Comparison of ENCODE assay signal across 3 cellular contexts in the genomic region with DNA sequence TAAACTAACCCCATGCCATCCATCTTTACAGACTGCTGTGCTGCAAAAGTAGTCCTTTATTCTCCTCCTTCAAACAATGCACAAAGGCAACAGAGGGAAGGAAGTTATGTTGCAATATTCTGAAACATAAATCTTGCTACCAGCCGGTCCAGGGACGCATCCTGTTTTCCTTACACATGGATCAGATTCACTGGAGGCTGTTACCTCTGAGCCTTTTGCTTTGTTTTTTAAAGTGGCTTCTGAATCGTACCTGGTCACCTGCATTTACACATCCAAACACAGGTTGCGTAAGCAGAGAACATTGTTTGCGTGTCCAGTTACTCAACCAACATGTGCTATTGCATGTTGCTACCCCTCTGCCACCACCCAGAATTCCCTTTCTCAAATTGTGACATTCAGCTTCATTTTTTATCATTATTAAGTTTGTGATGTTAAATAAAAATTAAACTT.
TF ChIP-seq lines count a peak whose summit lies in the region.

No MANE protein-coding gene starts in this region.

TF ChIP-seq in IMR-90, 13 proteins besides CTCF, POLR2A, EP300 and RAD21:
- TF ChIP-seq CEBPB (IDR thresholded peaks at IDR 0.05; ENCODE audit: low read depth, low read length) (peak; percentile 41; the same call in 1 of the 2 replicates), NFE2L2 (IDR thresholded peaks at IDR 0.05; ENCODE audit: low read depth, low read length) (no peak), FOS (IDR thresholded peaks at IDR 0.05; ENCODE audit: low read depth, low read length) (no peak)

TF ChIP-seq in WTC11, 78 proteins besides CTCF, POLR2A, EP300 and RAD21:
- TF ChIP-seq, protein P1, sequence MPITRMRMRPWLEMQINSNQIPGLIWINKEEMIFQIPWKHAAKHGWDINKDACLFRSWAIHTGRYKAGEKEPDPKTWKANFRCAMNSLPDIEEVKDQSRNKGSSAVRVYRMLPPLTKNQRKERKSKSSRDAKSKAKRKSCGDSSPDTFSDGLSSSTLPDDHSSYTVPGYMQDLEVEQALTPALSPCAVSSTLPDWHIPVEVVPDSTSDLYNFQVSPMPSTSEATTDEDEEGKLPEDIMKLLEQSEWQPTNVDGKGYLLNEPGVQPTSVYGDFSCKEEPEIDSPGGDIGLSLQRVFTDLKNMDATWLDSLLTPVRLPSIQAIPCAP (CRISPR knock-in tag; IDR thresholded peaks at IDR 0.05): no peak
- TF ChIP-seq GABPB1 (CRISPR knock-in tag; IDR thresholded peaks at IDR 0.05): peak; percentile 99
TF ChIP-seq in WTC11: peak in this region for 1.

TF ChIP-seq in HepG2, 621 proteins besides CTCF, POLR2A, EP300 and RAD21 (continues in another document):
- TF ChIP-seq ZNF558 (CRISPR knock-in tag; IDR thresholded peaks at IDR 0.05; ENCODE audit: borderline replicate concordance) (no peak), CENPX (CRISPR knock-in tag; IDR thresholded peaks at IDR 0.05) (no peak), ZFAT (CRISPR knock-in tag; conservative IDR thresholded peaks at IDR 0.05) (no peak), TAF15 (IDR thresholded peaks at IDR 0.05; ENCODE audit: low read depth, low read length, poor library complexity, severe bottlenecking) (no peak), ZNF367 (CRISPR knock-in tag; IDR thresholded peaks at IDR 0.05; ENCODE audit: borderline replicate concordance) (no peak), ETV6 (CRISPR knock-in tag; conservative IDR thresholded peaks at IDR 0.05) (no peak), ZNF337 (CRISPR knock-in tag; IDR thresholded peaks at IDR 0.05; ENCODE audit: borderline replicate concordance, low read depth) (no peak; the same call in 1 of the 2 replicates), ZNF180 (CRISPR knock-in tag; IDR thresholded peaks at IDR 0.05; ENCODE audit: borderline replicate concordance, low read depth) (no peak), KAT7 (CRISPR knock-in tag; IDR thresholded peaks at IDR 0.05; ENCODE audit: borderline replicate concordance) (no peak), ZNF17 (CRISPR knock-in tag; IDR thresholded peaks at IDR 0.05) (no peak), ZNF747 (CRISPR knock-in tag; IDR thresholded peaks at IDR 0.05; ENCODE audit: borderline replicate concordance) (peak; percentile 68; the same call in 1 of the 2 replicates), RBAK (CRISPR knock-in tag; IDR thresholded peaks at IDR 0.05) (no peak), IKZF1 (IDR thresholded peaks at IDR 0.05) (no peak), ZNF205 (CRISPR knock-in tag; IDR thresholded peaks at IDR 0.05) (peak; percentile 80), ARID2 (CRISPR knock-in tag; IDR thresholded peaks at IDR 0.05; ENCODE audit: borderline replicate concordance) (no peak), LCORL (IDR thresholded peaks at IDR 0.05) (peak; percentile 76; the same call in 1 of the 2 replicates), LCORL (CRISPR knock-in tag; IDR thresholded peaks at IDR 0.05) (peak; percentile 72; the same call in 1 of the 2 replicates), ZNF724P (CRISPR knock-in tag; IDR thresholded peaks at IDR 0.05; ENCODE audit: borderline replicate concordance) (no peak), GATA4 (IDR thresholded peaks at IDR 0.05; ENCODE audit: borderline replicate concordance, low read depth) (peak; percentile 68; the same call in 1 of the 2 replicates), ZSCAN12 (CRISPR knock-in tag; IDR thresholded peaks at IDR 0.05) (no peak), IKZF4 (CRISPR knock-in tag; IDR thresholded peaks at IDR 0.05; ENCODE audit: borderline replicate concordance, low read depth, not compliant biosample characterization) (no peak), ZNF598 (CRISPR knock-in tag; IDR thresholded peaks at IDR 0.05; ENCODE audit: borderline replicate concordance) (no peak), IRF2 (CRISPR knock-in tag; IDR thresholded peaks at IDR 0.05) (peak; percentile 72), ARNT (IDR thresholded peaks at IDR 0.05) (no peak), RBM39 (IDR thresholded peaks at IDR 0.05; ENCODE audit: low read depth, low read length, poor library complexity, severe bottlenecking) (no peak), AGO2 (optimal IDR thresholded peaks at IDR 0.05; ENCODE audit: low read depth, low read length) (no peak), SOX13 (IDR thresholded peaks at IDR 0.05) (peak; percentile 100), SOX13 (CRISPR knock-in tag; conservative IDR thresholded peaks at IDR 0.05 in 1 of 2, IDR thresholded peaks at IDR 0.05 in 1 of 2) (peak in 1 of 2 experiments; percentile 99; a peak in 2 of 4 replicates), MATR3 (CRISPR knock-in tag; IDR thresholded peaks at IDR 0.05) (no peak), MIER3 (CRISPR knock-in tag; IDR thresholded peaks at IDR 0.05; ENCODE audit: borderline replicate concordance) (peak; percentile 63; the same call in 1 of the 2 replicates), TP53 (CRISPR knock-in tag; conservative IDR thresholded peaks at IDR 0.05) (no peak), ZFP82 (CRISPR knock-in tag; IDR thresholded peaks at IDR 0.05; ENCODE audit: borderline replicate concordance) (no peak), EHMT2 (IDR thresholded peaks at IDR 0.05; ENCODE audit: borderline replicate concordance, low read depth, low read length) (0 out of 2 replicates have a peak, but pooled peaks have one; percentile 38), PPARG (CRISPR knock-in tag; conservative IDR thresholded peaks at IDR 0.05) (peak; percentile 59)
- TF ChIP-seq, protein P2, sequence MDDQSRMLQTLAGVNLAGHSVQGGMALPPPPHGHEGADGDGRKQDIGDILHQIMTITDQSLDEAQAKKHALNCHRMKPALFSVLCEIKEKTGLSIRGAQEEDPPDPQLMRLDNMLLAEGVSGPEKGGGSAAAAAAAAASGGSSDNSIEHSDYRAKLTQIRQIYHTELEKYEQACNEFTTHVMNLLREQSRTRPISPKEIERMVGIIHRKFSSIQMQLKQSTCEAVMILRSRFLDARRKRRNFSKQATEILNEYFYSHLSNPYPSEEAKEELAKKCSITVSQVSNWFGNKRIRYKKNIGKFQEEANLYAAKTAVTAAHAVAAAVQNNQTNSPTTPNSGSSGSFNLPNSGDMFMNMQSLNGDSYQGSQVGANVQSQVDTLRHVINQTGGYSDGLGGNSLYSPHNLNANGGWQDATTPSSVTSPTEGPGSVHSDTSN (CRISPR knock-in tag; IDR thresholded peaks at IDR 0.05; ENCODE audit: borderline replicate concordance): no peak
- TF ChIP-seq, protein P3, sequence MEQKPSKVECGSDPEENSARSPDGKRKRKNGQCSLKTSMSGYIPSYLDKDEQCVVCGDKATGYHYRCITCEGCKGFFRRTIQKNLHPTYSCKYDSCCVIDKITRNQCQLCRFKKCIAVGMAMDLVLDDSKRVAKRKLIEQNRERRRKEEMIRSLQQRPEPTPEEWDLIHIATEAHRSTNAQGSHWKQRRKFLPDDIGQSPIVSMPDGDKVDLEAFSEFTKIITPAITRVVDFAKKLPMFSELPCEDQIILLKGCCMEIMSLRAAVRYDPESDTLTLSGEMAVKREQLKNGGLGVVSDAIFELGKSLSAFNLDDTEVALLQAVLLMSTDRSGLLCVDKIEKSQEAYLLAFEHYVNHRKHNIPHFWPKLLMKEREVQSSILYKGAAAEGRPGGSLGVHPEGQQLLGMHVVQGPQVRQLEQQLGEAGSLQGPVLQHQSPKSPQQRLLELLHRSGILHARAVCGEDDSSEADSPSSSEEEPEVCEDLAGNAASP (CRISPR knock-in tag; IDR thresholded peaks at IDR 0.05; ENCODE audit: borderline replicate concordance): peak; percentile 89
- TF ChIP-seq, protein P4, sequence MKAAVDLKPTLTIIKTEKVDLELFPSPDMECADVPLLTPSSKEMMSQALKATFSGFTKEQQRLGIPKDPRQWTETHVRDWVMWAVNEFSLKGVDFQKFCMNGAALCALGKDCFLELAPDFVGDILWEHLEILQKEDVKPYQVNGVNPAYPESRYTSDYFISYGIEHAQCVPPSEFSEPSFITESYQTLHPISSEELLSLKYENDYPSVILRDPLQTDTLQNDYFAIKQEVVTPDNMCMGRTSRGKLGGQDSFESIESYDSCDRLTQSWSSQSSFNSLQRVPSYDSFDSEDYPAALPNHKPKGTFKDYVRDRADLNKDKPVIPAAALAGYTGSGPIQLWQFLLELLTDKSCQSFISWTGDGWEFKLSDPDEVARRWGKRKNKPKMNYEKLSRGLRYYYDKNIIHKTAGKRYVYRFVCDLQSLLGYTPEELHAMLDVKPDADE (CRISPR knock-in tag; IDR thresholded peaks at IDR 0.05): no peak
- TF ChIP-seq, protein P5, sequence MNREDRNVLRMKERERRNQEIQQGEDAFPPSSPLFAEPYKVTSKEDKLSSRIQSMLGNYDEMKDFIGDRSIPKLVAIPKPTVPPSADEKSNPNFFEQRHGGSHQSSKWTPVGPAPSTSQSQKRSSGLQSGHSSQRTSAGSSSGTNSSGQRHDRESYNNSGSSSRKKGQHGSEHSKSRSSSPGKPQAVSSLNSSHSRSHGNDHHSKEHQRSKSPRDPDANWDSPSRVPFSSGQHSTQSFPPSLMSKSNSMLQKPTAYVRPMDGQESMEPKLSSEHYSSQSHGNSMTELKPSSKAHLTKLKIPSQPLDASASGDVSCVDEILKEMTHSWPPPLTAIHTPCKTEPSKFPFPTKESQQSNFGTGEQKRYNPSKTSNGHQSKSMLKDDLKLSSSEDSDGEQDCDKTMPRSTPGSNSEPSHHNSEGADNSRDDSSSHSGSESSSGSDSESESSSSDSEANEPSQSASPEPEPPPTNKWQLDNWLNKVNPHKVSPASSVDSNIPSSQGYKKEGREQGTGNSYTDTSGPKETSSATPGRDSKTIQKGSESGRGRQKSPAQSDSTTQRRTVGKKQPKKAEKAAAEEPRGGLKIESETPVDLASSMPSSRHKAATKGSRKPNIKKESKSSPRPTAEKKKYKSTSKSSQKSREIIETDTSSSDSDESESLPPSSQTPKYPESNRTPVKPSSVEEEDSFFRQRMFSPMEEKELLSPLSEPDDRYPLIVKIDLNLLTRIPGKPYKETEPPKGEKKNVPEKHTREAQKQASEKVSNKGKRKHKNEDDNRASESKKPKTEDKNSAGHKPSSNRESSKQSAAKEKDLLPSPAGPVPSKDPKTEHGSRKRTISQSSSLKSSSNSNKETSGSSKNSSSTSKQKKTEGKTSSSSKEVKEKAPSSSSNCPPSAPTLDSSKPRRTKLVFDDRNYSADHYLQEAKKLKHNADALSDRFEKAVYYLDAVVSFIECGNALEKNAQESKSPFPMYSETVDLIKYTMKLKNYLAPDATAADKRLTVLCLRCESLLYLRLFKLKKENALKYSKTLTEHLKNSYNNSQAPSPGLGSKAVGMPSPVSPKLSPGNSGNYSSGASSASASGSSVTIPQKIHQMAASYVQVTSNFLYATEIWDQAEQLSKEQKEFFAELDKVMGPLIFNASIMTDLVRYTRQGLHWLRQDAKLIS (CRISPR knock-in tag; IDR thresholded peaks at IDR 0.05): no peak
- TF ChIP-seq, protein P6, sequence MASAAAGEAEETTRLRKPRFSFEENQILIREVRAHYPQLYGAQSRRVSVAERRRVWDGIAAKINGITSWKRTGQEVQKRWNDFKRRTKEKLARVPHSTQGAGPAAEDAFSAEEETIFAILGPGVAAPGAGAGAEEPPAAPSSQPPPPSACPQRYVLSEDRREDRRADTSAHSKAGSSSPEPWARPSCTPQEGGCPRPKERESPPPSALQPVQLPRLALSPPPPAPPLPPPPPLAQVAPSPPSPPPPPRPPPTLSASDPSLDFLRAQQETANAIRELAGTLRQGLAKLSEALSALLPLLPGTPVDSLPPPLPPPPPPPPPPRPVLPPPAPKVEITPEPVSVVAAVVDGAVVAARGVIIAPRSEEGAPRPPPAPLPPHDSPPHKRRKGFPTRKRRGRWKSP (CRISPR knock-in tag; IDR thresholded peaks at IDR 0.05): 0 out of 2 replicates have a peak, but pooled peaks have one; percentile 78
- TF ChIP-seq, protein P7, sequence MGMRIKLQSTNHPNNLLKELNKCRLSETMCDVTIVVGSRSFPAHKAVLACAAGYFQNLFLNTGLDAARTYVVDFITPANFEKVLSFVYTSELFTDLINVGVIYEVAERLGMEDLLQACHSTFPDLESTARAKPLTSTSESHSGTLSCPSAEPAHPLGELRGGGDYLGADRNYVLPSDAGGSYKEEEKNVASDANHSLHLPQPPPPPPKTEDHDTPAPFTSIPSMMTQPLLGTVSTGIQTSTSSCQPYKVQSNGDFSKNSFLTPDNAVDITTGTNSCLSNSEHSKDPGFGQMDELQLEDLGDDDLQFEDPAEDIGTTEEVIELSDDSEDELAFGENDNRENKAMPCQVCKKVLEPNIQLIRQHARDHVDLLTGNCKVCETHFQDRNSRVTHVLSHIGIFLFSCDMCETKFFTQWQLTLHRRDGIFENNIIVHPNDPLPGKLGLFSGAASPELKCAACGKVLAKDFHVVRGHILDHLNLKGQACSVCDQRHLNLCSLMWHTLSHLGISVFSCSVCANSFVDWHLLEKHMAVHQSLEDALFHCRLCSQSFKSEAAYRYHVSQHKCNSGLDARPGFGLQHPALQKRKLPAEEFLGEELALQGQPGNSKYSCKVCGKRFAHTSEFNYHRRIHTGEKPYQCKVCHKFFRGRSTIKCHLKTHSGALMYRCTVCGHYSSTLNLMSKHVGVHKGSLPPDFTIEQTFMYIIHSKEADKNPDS (CRISPR knock-in tag; IDR thresholded peaks at IDR 0.05): no peak
- TF ChIP-seq, protein P8, sequence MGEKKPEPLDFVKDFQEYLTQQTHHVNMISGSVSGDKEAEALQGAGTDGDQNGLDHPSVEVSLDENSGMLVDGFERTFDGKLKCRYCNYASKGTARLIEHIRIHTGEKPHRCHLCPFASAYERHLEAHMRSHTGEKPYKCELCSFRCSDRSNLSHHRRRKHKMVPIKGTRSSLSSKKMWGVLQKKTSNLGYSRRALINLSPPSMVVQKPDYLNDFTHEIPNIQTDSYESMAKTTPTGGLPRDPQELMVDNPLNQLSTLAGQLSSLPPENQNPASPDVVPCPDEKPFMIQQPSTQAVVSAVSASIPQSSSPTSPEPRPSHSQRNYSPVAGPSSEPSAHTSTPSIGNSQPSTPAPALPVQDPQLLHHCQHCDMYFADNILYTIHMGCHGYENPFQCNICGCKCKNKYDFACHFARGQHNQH (CRISPR knock-in tag; IDR thresholded peaks at IDR 0.05): no peak; the same call in none of the 2 replicates
- TF ChIP-seq, protein P9, sequence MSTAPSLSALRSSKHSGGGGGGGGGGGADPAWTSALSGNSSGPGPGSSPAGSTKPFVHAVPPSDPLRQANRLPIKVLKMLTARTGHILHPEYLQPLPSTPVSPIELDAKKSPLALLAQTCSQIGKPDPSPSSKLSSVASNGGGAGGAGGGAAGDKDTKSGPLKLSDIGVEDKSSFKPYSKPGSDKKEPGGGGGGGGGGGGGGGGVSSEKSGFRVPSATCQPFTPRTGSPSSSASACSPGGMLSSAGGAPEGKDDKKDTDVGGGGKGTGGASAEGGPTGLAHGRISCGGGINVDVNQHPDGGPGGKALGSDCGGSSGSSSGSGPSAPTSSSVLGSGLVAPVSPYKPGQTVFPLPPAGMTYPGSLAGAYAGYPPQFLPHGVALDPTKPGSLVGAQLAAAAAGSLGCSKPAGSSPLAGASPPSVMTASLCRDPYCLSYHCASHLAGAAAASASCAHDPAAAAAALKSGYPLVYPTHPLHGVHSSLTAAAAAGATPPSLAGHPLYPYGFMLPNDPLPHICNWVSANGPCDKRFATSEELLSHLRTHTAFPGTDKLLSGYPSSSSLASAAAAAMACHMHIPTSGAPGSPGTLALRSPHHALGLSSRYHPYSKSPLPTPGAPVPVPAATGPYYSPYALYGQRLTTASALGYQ (CRISPR knock-in tag; IDR thresholded peaks at IDR 0.05): peak; percentile 66; the same call in 1 of the 2 replicates
- TF ChIP-seq, protein P10, sequence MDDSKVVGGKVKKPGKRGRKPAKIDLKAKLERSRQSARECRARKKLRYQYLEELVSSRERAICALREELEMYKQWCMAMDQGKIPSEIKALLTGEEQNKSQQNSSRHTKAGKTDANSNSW (CRISPR knock-in tag; IDR thresholded peaks at IDR 0.05; ENCODE audit: borderline replicate concordance): no peak
